15 cellular contexts compared by ENCODE assay signal in genomic region chr5:124932791-124933600, GRCh38.
DNase-seq lines count a peak whose midpoint lies in the region; ATAC-seq and TF ChIP-seq lines count a peak whose summit lies in the region.
"Had no signal": no experiment of that assay in that cellular context is flagged by ENCODE, and none has a peak within 500 bp of the region (broad histone marks: within the 10 kb centered on the region; RNA-seq: fewer than 3 reads in every experiment).

No MANE protein-coding gene starts in this region.

- peaks cover 11% of the 10 kb centered on the region for H3K36me3 Mint-ChIP-seq in neural progenitor cell
- H3K36me3 Mint-ChIP-seq in effector memory CD8-positive, alpha-beta T cell (ENCODE audit: insufficient read depth): no peaks in the 10 kb centered on the region
- H3K36me3 Mint-ChIP-seq: CD8-positive, alpha-beta T cell had no signal

- H3F3A ChIP-seq in neural progenitor cell (ENCODE audit: low read depth): no peaks in the 10 kb centered on the region

- H3K9ac ChIP-seq in neural progenitor cell: no peak overlapping the region

- DNase-seq in Caki2 (ENCODE audit: low read depth): peak; percentile 65
- peak; percentile 22 for DNase-seq in NCI-H446 treated with DMSO at 0.1 percent for 48 hours (lab: John Stamatoyannopoulos, UW)
- peak; percentile 64 for DNase-seq in fibroblast of gingiva (ENCODE audit: low read depth)
- DNase-seq in neural progenitor cell (ENCODE audit: low spot score): no peak
- no peak for DNase-seq in effector memory CD8-positive, alpha-beta T cell
- no peak for DNase-seq in amniotic stem cell (lab: John Stamatoyannopoulos, UW)
- no peak for DNase-seq in DMS79 (lab: John Stamatoyannopoulos, UW)
- DNase-seq: activated CD4-positive, alpha-beta T cell treated with anti-CD3 and anti-CD28 coated beads, Interleukin-2, amount 10 ng/mL, durations not matched to agents 24 days and 14 days; CD8-positive, alpha-beta T cell; H7; NCI-H524; SHP77 treated with DMSO at 0.1 percent for 48 hours had no signal

- H3K79me2 ChIP-seq in neural progenitor cell (ENCODE audit: low read depth): no peaks in the 10 kb centered on the region

- no peak overlapping the region for H3K4me3 Mint-ChIP-seq in neural progenitor cell
- H3K4me3 Mint-ChIP-seq in effector memory CD8-positive, alpha-beta T cell: no peak overlapping the region
- H3K4me3 Mint-ChIP-seq: activated CD4-positive, alpha-beta T cell treated with anti-CD3 and anti-CD28 coated beads, Interleukin-2, amount 10 ng/mL, durations not matched to agents 24 days and 14 days; CD8-positive, alpha-beta T cell had no signal

- H3K4me1 Mint-ChIP-seq in neural progenitor cell: peaks cover 5% of the 10 kb centered on the region
- H3K4me1 Mint-ChIP-seq in effector memory CD8-positive, alpha-beta T cell (ENCODE audit: low read depth in 2 of 2): peaks cover 0 to 4% of the 10 kb centered on the region in 2 donors

- H3K27ac ChIP-seq in neural progenitor cell: no peak overlapping the region
- H3K27ac ChIP-seq: tibial nerve had no signal

- ATAC-seq in HG03159 (IDR thresholded peaks at IDR 0.05; ENCODE audit: unreplicated experiment): no peak
- ATAC-seq in effector memory CD8-positive, alpha-beta T cell (replicated peaks): no peak
- ATAC-seq: CD8-positive, alpha-beta T cell; sciatic nerve had no signal

- H3K27ac Mint-ChIP-seq in neural progenitor cell: peak overlapping the region; percentile 53
- no peak overlapping the region for H3K27ac Mint-ChIP-seq in effector memory CD8-positive, alpha-beta T cell
- H3K27ac Mint-ChIP-seq: activated CD4-positive, alpha-beta T cell treated with anti-CD3 and anti-CD28 coated beads, Interleukin-2, amount 10 ng/mL, durations not matched to agents 24 days and 14 days; CD8-positive, alpha-beta T cell had no signal

- H3K4me2 ChIP-seq in neural progenitor cell: no peak overlapping the region

- H3K4me3 ChIP-seq in neural progenitor cell: no peak overlapping the region
- H3K4me3 ChIP-seq: tibial nerve had no signal

- peaks cover 16% of the 10 kb centered on the region for H3K9me3 Mint-ChIP-seq in neural progenitor cell
- H3K9me3 Mint-ChIP-seq in effector memory CD8-positive, alpha-beta T cell: no peaks in the 10 kb centered on the region
- H3K9me3 Mint-ChIP-seq: activated CD4-positive, alpha-beta T cell treated with anti-CD3 and anti-CD28 coated beads, Interleukin-2, amount 10 ng/mL, durations not matched to agents 24 days and 14 days; CD8-positive, alpha-beta T cell had no signal

- no peak for TF ChIP-seq CTCF in neural progenitor cell (IDR thresholded peaks at IDR 0.05)

- H3K27me3 ChIP-seq in neural progenitor cell: no peaks in the 10 kb centered on the region
- H3K27me3 ChIP-seq: tibial nerve had no signal

- no peaks in the 10 kb centered on the region for H3K36me3 ChIP-seq in neural progenitor cell
- H3K36me3 ChIP-seq: tibial nerve had no signal

- no peaks in the 10 kb centered on the region for H3K9me3 ChIP-seq in neural progenitor cell (ENCODE audit: low read depth)
- H3K9me3 ChIP-seq: tibial nerve had no signal

- H3K27me3 Mint-ChIP-seq in neural progenitor cell (ENCODE audit: insufficient read depth, low read depth): peaks cover 2% of the 10 kb centered on the region
- H3K27me3 Mint-ChIP-seq in effector memory CD8-positive, alpha-beta T cell: no peaks in the 10 kb centered on the region
- H3K27me3 Mint-ChIP-seq: activated CD4-positive, alpha-beta T cell treated with anti-CD3 and anti-CD28 coated beads, Interleukin-2, amount 10 ng/mL, durations not matched to agents 24 days and 14 days had no signal

- no peaks in the 10 kb centered on the region for H4K20me1 ChIP-seq in neural progenitor cell (ENCODE audit: low read depth)

- in situ Hi-C loops in Caki2 (cut with HindIII; ENCODE audit: low pct_unique_long_range_greater_than_20kb, low sequenced_read_pairs): no loop called here

- no peaks in the 10 kb centered on the region for H3K4me1 ChIP-seq in neural progenitor cell
- H3K4me1 ChIP-seq: tibial nerve had no signal

- no peak overlapping the region for H2AFZ ChIP-seq in neural progenitor cell (replicated peaks)

Comparison
In these comparisons a context has a peak if more than half of its experiments do, and no peak if none do; other contexts are left out.
1. DNase-seq: peak in Caki2 (single experiment), NCI-H446 treated with DMSO at 0.1 percent for 48 hours (single experiment) and fibroblast of gingiva (single experiment); none in neural progenitor cell (single experiment), effector memory CD8-positive, alpha-beta T cell (0 of 3), amniotic stem cell (single experiment) and DMS79 (single experiment).